ENCODE assay signal across 20 cellular contexts in the genomic region with DNA sequence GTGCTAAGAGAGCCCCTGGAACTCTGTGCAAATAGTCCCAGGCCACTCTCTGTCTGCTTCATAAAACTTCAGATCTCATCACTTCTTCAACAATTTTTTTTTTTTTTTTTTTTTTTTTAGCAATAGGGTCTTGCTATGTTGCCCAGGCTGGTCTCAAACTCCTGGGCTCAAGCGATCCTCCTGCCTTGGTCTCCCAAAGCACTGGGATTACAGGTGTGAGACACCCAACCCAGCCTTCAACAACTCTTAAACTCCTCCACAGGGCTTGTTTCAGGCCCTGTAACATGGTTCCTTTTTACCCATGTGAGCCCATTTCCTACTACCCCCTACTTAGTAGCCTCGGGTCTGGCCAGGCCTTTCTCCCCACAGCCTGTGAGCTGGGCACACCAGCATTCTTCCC. TPM values are rescaled to one million over a fixed set of nuclear protein-coding genes. Genes with fewer than 3 reads are reported as not detected.
DNase-seq lines count a peak whose midpoint lies in the region; ATAC-seq, FAIRE-seq and TF ChIP-seq lines count a peak whose summit lies in the region.
"Had no signal": no experiment of that assay in that cellular context is flagged by ENCODE, and none has a peak within 500 bp of the region (broad histone marks: within the 10 kb centered on the region; RNA-seq: fewer than 3 reads in every experiment).

No MANE protein-coding gene starts in this region.

- no peak overlapping the region for H3K4me3 Mint-ChIP-seq in activated CD4-positive, alpha-beta T cell treated with anti-CD3 and anti-CD28 coated beads, Interleukin-2, amount 10 ng/mL, durations not matched to agents 7 days and 5 days
- no peak overlapping the region for H3K4me3 Mint-ChIP-seq in CD8-positive, alpha-beta T cell
- H3K4me3 Mint-ChIP-seq in astrocyte (ENCODE audit: unreplicated experiment) (no peak overlapping the region), natural killer cell (peak overlapping the region; percentile 76)

- no peak overlapping the region for H3K9ac ChIP-seq in astrocyte (ENCODE audit: low read length)

- H3K27me3 ChIP-seq in CD8-positive, alpha-beta T cell (ENCODE audit: insufficient read depth, low read length): no peaks in the 10 kb centered on the region
- no peaks in the 10 kb centered on the region for H3K27me3 ChIP-seq in astrocyte (ENCODE audit: insufficient read depth, low read length)
- no peaks in the 10 kb centered on the region for H3K27me3 ChIP-seq in sigmoid colon
- H3K27me3 ChIP-seq: BE2C, suprapubic skin, uterus had no signal

- H4K20me1 ChIP-seq in astrocyte (ENCODE audit: insufficient read depth, low read length): no peaks in the 10 kb centered on the region

- intact Hi-C loops in CD8-positive, alpha-beta T cell (cut with DNase I, micrococcal nuclease): no loop called here
- intact Hi-C loops in natural killer cell (cut with micrococcal nuclease) (no loop called here), sigmoid colon (cut with DNase I) (no loop called here)

- no peaks in the 10 kb centered on the region for H3K36me3 ChIP-seq in CD8-positive, alpha-beta T cell (ENCODE audit: insufficient read depth, low read length)
- H3K36me3 ChIP-seq in astrocyte (ENCODE audit: insufficient read depth, low read length) (no peaks in the 10 kb centered on the region), sigmoid colon (peaks cover 0 to 58% (median 29%) of the 10 kb centered on the region in 4 donors)
- H3K36me3 ChIP-seq: BE2C, uterus had no signal

- H3K4me1 Mint-ChIP-seq in activated CD4-positive, alpha-beta T cell treated with anti-CD3 and anti-CD28 coated beads, Interleukin-2, amount 10 ng/mL, durations not matched to agents 7 days and 5 days: peaks cover 72% of the 10 kb centered on the region
- peaks cover 59% of the 10 kb centered on the region for H3K4me1 Mint-ChIP-seq in CD8-positive, alpha-beta T cell (ENCODE audit: low read depth)
- peaks cover 17% of the 10 kb centered on the region for H3K4me1 Mint-ChIP-seq in astrocyte (ENCODE audit: low read depth, unreplicated experiment)
- peaks cover 57 to 71% of the 10 kb centered on the region in 2 donors for H3K4me1 Mint-ChIP-seq in natural killer cell

- no peaks in the 10 kb centered on the region for H3K9me3 Mint-ChIP-seq in activated CD4-positive, alpha-beta T cell treated with anti-CD3 and anti-CD28 coated beads, Interleukin-2, amount 10 ng/mL, durations not matched to agents 7 days and 5 days
- H3K9me3 Mint-ChIP-seq in CD8-positive, alpha-beta T cell: no peaks in the 10 kb centered on the region
- H3K9me3 Mint-ChIP-seq in astrocyte (ENCODE audit: unreplicated experiment): peaks cover 1% of the 10 kb centered on the region
- H3K9me3 Mint-ChIP-seq in natural killer cell: peaks cover 0 to 3% of the 10 kb centered on the region in 2 donors

- peak overlapping the region; percentile 78 for H3K27ac Mint-ChIP-seq in activated CD4-positive, alpha-beta T cell treated with anti-CD3 and anti-CD28 coated beads, Interleukin-2, amount 10 ng/mL, durations not matched to agents 7 days and 5 days
- peak overlapping the region; percentile 65 for H3K27ac Mint-ChIP-seq in CD8-positive, alpha-beta T cell
- peak overlapping the region; percentile 18 for H3K27ac Mint-ChIP-seq in astrocyte (ENCODE audit: unreplicated experiment)
- H3K27ac Mint-ChIP-seq in natural killer cell: peak overlapping the region; percentile 78 to 97

- no peaks in the 10 kb centered on the region for H3K27me3 Mint-ChIP-seq in activated CD4-positive, alpha-beta T cell treated with anti-CD3 and anti-CD28 coated beads, Interleukin-2, amount 10 ng/mL, durations not matched to agents 7 days and 5 days
- H3K27me3 Mint-ChIP-seq in CD8-positive, alpha-beta T cell (ENCODE audit: low read depth): no peaks in the 10 kb centered on the region
- H3K27me3 Mint-ChIP-seq in astrocyte (ENCODE audit: low read depth, unreplicated experiment) (no peaks in the 10 kb centered on the region), natural killer cell (ENCODE audit: low read depth in 2 of 2) (no peaks in the 10 kb centered on the region)

- no peak for ATAC-seq in CD8-positive, alpha-beta T cell
- ATAC-seq in natural killer cell: no peak
- ATAC-seq: A549, left ventricle myocardium superior had no signal

- no peak for FAIRE-seq in astrocyte (lab: Jason Lieb, UNC)
- FAIRE-seq: A549 had no signal

- H3K4me3 ChIP-seq in CD8-positive, alpha-beta T cell (ENCODE audit: low read depth, low read length): no peak overlapping the region
- no peak overlapping the region for H3K4me3 ChIP-seq in astrocyte (ENCODE audit: insufficient read depth, low read depth, low read length)
- no peak overlapping the region for H3K4me3 ChIP-seq in sigmoid colon
- H3K4me3 ChIP-seq: A549, suprapubic skin, uterus had no signal

- CTCF ChIA-PET in activated CD4-positive, alpha-beta T cell treated with anti-CD3 and anti-CD28 coated beads, Interleukin-2, amount 10 ng/mL, durations not matched to agents 7 days and 5 days (lab: Charles Lee): interaction anchor here (0.8 kb wide), 1 partner anchor 34 kb away, joined by 3 read pairs; no protein-coding TSS in a partner anchor
- CTCF ChIA-PET in CD8-positive, alpha-beta T cell (lab: Charles Lee): interaction anchor here (7.0 to 12.9 kb wide), 2 partner anchors 31 to 74 kb away, joined by 66 to 220 read pairs; a partner anchor contains a TSS

- 93% methylated on average over 2 of the region's 2 CpGs for whole genome bisulfite sequencing in sigmoid colon, 2 donors

- TF ChIP-seq POLR2A in sigmoid colon (IDR thresholded peaks at IDR 0.05): no peak

- H3K9me3 ChIP-seq in CD8-positive, alpha-beta T cell (ENCODE audit: low read length): no peaks in the 10 kb centered on the region
- H3K9me3 ChIP-seq in astrocyte (ENCODE audit: insufficient read depth, low read depth, low read length) (no peaks in the 10 kb centered on the region), sigmoid colon (no peaks in the 10 kb centered on the region)
- H3K9me3 ChIP-seq: A549, BE2C, suprapubic skin, uterus had no signal

- H2AFZ ChIP-seq in astrocyte (ENCODE audit: low read depth, low read length): no peak overlapping the region

- TF ChIP-seq CTCF in CD8-positive, alpha-beta T cell (IDR thresholded peaks at IDR 0.05): no peak
- no peak for TF ChIP-seq CTCF in astrocyte (IDR thresholded peaks at IDR 0.05; ENCODE audit: insufficient read depth, low read depth, low read length)
- TF ChIP-seq CTCF in natural killer cell (IDR thresholded peaks at IDR 0.05): no peak
- no peak for TF ChIP-seq CTCF in sigmoid colon (IDR thresholded peaks at IDR 0.05)

- DNase-seq in activated CD4-positive, alpha-beta T cell treated with anti-CD3 and anti-CD28 coated beads, Interleukin-2, amount 10 ng/mL, durations not matched to agents 7 days and 5 days: no peak
- no peak for DNase-seq in activated CD4-positive, alpha-beta T cell treated with anti-CD3 and anti-CD28 coated beads, Interleukin-2, amount 50 U/mL, for 48 hours
- DNase-seq in CD8-positive, alpha-beta T cell: no peak
- DNase-seq in astrocyte (ENCODE audit: low read depth) (no peak), natural killer cell (no peak), sigmoid colon (no peak), SIG-M5 (lab: John Stamatoyannopoulos, UW) (no peak), NCI-H1417 (lab: John Stamatoyannopoulos, UW) (no peak)
- DNase-seq: activated CD4-positive, alpha-beta T cell treated with anti-CD3 and anti-CD28 coated beads, Interleukin-2, amount 50 U/mL, for 1 hour; activated T-cell treated with anti-CD3 and anti-CD28 coated beads, Interleukin-2, amount 50 U/mL, for 1 hour; BE2C; foreskin fibroblast; left ventricle myocardium superior; NCI-H1436; NCI-H2171; NCI-H69; uterus had no signal

- peaks cover 18% of the 10 kb centered on the region for H3K4me1 ChIP-seq in CD8-positive, alpha-beta T cell (ENCODE audit: insufficient read depth, low read length)
- peaks cover 3% of the 10 kb centered on the region for H3K4me1 ChIP-seq in astrocyte (ENCODE audit: insufficient read depth, low read length)
- no peaks in the 10 kb centered on the region for H3K4me1 ChIP-seq in sigmoid colon
- H3K4me1 ChIP-seq: BE2C, uterus had no signal

- peaks cover 85% of the 10 kb centered on the region for H3K36me3 Mint-ChIP-seq in activated CD4-positive, alpha-beta T cell treated with anti-CD3 and anti-CD28 coated beads, Interleukin-2, amount 10 ng/mL, durations not matched to agents 7 days and 5 days (ENCODE audit: low read depth)
- peaks cover 88% of the 10 kb centered on the region for H3K36me3 Mint-ChIP-seq in CD8-positive, alpha-beta T cell
- H3K36me3 Mint-ChIP-seq in astrocyte (ENCODE audit: low read depth, unreplicated experiment) (peaks cover 37% of the 10 kb centered on the region), natural killer cell (no peaks in the 10 kb centered on the region)

- no peaks in the 10 kb centered on the region for H3K79me2 ChIP-seq in astrocyte (ENCODE audit: insufficient read depth, low read length)

- POLR2A ChIA-PET in activated CD4-positive, alpha-beta T cell treated with anti-CD3 and anti-CD28 coated beads, Interleukin-2, amount 10 ng/mL, durations not matched to agents 7 days and 5 days (lab: Charles Lee): no interaction called here
- POLR2A ChIA-PET in CD8-positive, alpha-beta T cell (lab: Charles Lee): interaction anchor here (1.3 to 4.7 kb wide), 2 partner anchors 10 to 70 kb away, joined by 8 to 28 read pairs; a partner anchor contains a TSS

- H3K4me2 ChIP-seq in astrocyte (ENCODE audit: low read length): no peak overlapping the region
- H3K4me2 ChIP-seq: A549 had no signal

- no peak overlapping the region for H3K27ac ChIP-seq in CD8-positive, alpha-beta T cell (ENCODE audit: low read depth, low read length)
- no peak overlapping the region for H3K27ac ChIP-seq in astrocyte (ENCODE audit: low read depth, low read length)
- H3K27ac ChIP-seq in sigmoid colon: no peak overlapping the region
- H3K27ac ChIP-seq: suprapubic skin, uterus had no signal

- no peak for TF ChIP-seq EP300 in sigmoid colon (IDR thresholded peaks at IDR 0.05)

RNA-seq across cellular contexts. Expression of a gene that starts 39.3 kb away (rescaled TPM):
- total RNA-seq in activated CD4-positive, alpha-beta T cell treated with anti-CD3 and anti-CD28 coated beads, Interleukin-2, amount 10 ng/mL, durations not matched to agents 7 days and 5 days: 100 to 1,000 TPM; 113 to 116 TPM
- total RNA-seq in CD8-positive, alpha-beta T cell: 10 to 100 TPM; 38.0 to 38.7 TPM
- total RNA-seq in astrocyte (not detected in 2 replicates), natural killer cell (10 to 100 TPM; 73.2 to 91.0 (median 78.0) TPM), sigmoid colon (10 to 100 TPM; 27.4 to 59.5 (median 29.9) TPM)
- polyA plus RNA-seq in sigmoid colon: 10 to 100 TPM in 1 of 3 donors, 1 to 10 TPM in 2; 6.0 to 31.7 (median 7.4) TPM
- total RNA-seq: G401 had no signal
- polyA plus RNA-seq: A549 had no signal

Comparison
In these comparisons a context has a peak if more than half of its experiments do, and no peak if none do; other contexts are left out.
1. H3K27ac Mint-ChIP-seq: peak in every context shown above with its lines; median percentile 88 in natural killer cell; 78 in activated CD4-positive, alpha-beta T cell treated with anti-CD3 and anti-CD28 coated beads, Interleukin-2, amount 10 ng/mL, durations not matched to agents 7 days and 5 days; 65 in CD8-positive, alpha-beta T cell; 18 in astrocyte.
2. RNA of a gene that starts 39.3 kb away (total RNA-seq): 113 to 116 TPM in activated CD4-positive, alpha-beta T cell treated with anti-CD3 and anti-CD28 coated beads, Interleukin-2, amount 10 ng/mL, durations not matched to agents 7 days and 5 days, 73.2 to 91.0 TPM in natural killer cell, 38.0 to 38.7 TPM in CD8-positive, alpha-beta T cell and 27.4 to 59.5 TPM in sigmoid colon; not detected in astrocyte; every median in the first group is over 10 times any median in the second.